Comparison of ENCODE assay signal across 28 cellular contexts in the genomic region with DNA sequence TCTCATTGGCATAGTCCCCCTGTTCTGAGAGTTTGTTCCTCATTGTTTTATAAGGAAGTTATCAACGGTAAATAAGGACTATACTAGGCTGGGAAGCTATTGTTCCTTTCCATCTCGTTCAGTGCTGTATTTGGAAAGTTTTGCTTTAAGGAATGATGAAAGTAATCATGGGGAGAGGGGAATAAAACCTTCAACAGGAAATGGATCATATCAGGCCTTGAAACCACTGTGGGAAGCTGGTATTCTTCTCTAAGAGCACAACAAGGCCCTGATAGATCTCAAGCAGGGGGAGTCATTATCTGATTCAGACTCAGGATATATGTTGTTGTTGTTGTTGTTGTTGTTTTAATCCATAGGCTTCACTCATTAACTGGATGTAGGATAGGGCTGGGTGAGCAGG.
DNase-seq lines count a peak whose midpoint lies in the region; ATAC-seq and TF ChIP-seq lines count a peak whose summit lies in the region.
"Had no signal": no experiment of that assay in that cellular context is flagged by ENCODE, and none has a peak within 500 bp of the region (broad histone marks: within the 10 kb centered on the region; RNA-seq: fewer than 3 reads in every experiment).

No MANE protein-coding gene starts in this region.

- H2AK5ac ChIP-seq in IMR-90 (ENCODE audit: low read depth, low read length) = no peak overlapping the region

- no CpG with 5 or more reads among the region's 2 CpGs for WGBS in IMR-90 (ENCODE audit: extremely low coverage in 2 of 2, insufficient read length in 1 of 2), 2 experiments

- no peaks in the 10 kb centered on the region for H3K79me1 ChIP-seq in IMR-90 (ENCODE audit: low read depth in 1 of 2, low read length in 2 of 2)

- in situ Hi-C loops in IMR-90 (cut with MboI; ENCODE audit: low sequenced_read_pairs) (no loop called here), astrocyte of the spinal cord (cut with HindIII; ENCODE audit: low sequenced_read_pairs) (no loop called here)

- H4K8ac ChIP-seq in IMR-90 (ENCODE audit: low read depth in 2 of 2, low read length in 2 of 2) = no peak overlapping the region

- TF ChIP-seq POLR2A in IMR-90 (IDR thresholded peaks at IDR 0.05; ENCODE audit: low read depth, low read length) (no peak), vagina (IDR thresholded peaks at IDR 0.05) (no peak)

- no peak overlapping the region for H3K4me2 ChIP-seq in IMR-90 (ENCODE audit: low read depth, low read length)

- no peak overlapping the region for H3K4ac ChIP-seq in IMR-90 (ENCODE audit: low read depth, low read length)

- peak; percentile 37 for DNase-seq in IMR-90
- peak; percentile 44 for DNase-seq in astrocyte of the spinal cord (ENCODE audit: low read depth, low spot score)
- no peak for DNase-seq in foreskin keratinocyte
- no peak for DNase-seq in vagina (ENCODE audit: extremely low spot score in 2 of 2)
- DNase-seq in NCI-H2196 treated with DMSO at 0.1 percent for 48 hours (lab: John Stamatoyannopoulos, UW; ENCODE audit: unreplicated experiment) = no peak
- DNase-seq: activated CD4-positive, alpha-beta T cell treated with anti-CD3 and anti-CD28 coated beads for 36 hours; activated CD8-positive, alpha-beta memory T cell treated with anti-CD3 and anti-CD28 coated beads for 24 hours; activated T-cell treated with anti-CD3 and anti-CD28 coated beads, Interleukin-2, amount 50 U/mL, for 1 hour; AML-193; amniotic stem cell; CD8-positive, alpha-beta memory T cell; dorsolateral prefrontal cortex; hippocampal formation; immature natural killer cell; Kasumi-1; left ventricle myocardium inferior; naive thymus-derived CD8-positive, alpha-beta T cell; NCI-H1092; NCI-H187; NCI-H526 treated with DMSO at 0.1 percent for 48 hours; Peyer's patch; SIG-M5; stomach had no signal

- H3K18ac ChIP-seq in IMR-90 (ENCODE audit: low read depth, low read length) = no peak overlapping the region

- 0 out of 3 replicates have a peak overlapping the region, but pooled peaks have one; percentile 51 for H2BK15ac ChIP-seq in IMR-90 (ENCODE audit: low read depth, low read length)

- dilution Hi-C loops in IMR-90 (cut with HindIII; ENCODE audit: low sequenced_read_pairs, unreplicated experiment) = no loop called here

- no peak for TF ChIP-seq RAD21 in IMR-90 (IDR thresholded peaks at IDR 0.05; ENCODE audit: low read length)

- no peaks in the 10 kb centered on the region for H3K27me3 ChIP-seq in IMR-90 (ENCODE audit: control insufficient read depth, insufficient read depth, low read length)
- no peaks in the 10 kb centered on the region for H3K27me3 ChIP-seq in foreskin keratinocyte
- no peaks in the 10 kb centered on the region for H3K27me3 ChIP-seq in vagina
- H3K27me3 ChIP-seq: dorsolateral prefrontal cortex, Peyer's patch, right atrium auricular region, stomach, tibial nerve had no signal

- no peak overlapping the region for H2AFZ ChIP-seq in IMR-90 (replicated peaks; ENCODE audit: low read length, poor library complexity)

- H4K5ac ChIP-seq in IMR-90 (ENCODE audit: low read depth, low read length) = no peak overlapping the region

- no peak overlapping the region for H2BK20ac ChIP-seq in IMR-90 (ENCODE audit: low read depth, low read length)

- peaks cover 6% of the 10 kb centered on the region for H3K9me1 ChIP-seq in IMR-90 (ENCODE audit: insufficient read depth, low read length)

- no peak overlapping the region for H3K23ac ChIP-seq in IMR-90 (ENCODE audit: low read depth, low read length)

- H3K9me3 ChIP-seq in IMR-90 (ENCODE audit: control insufficient read depth, insufficient read depth, low read length) (no peaks in the 10 kb centered on the region), vagina (no peaks in the 10 kb centered on the region)
- H3K9me3 ChIP-seq: left ventricle myocardium inferior, Peyer's patch, right atrium auricular region, stomach, tibial nerve had no signal

- H3K4me1 ChIP-seq in IMR-90 (ENCODE audit: control insufficient read depth, insufficient read depth, low read length) (peaks cover 3% of the 10 kb centered on the region), foreskin keratinocyte (peaks cover 4% of the 10 kb centered on the region), vagina (peaks cover 5% of the 10 kb centered on the region)
- H3K4me1 ChIP-seq: Peyer's patch had no signal

- H4K20me1 ChIP-seq in IMR-90 (ENCODE audit: insufficient read depth, low read length) = no peaks in the 10 kb centered on the region

- no peak overlapping the region for H3K4me3 ChIP-seq in IMR-90 (ENCODE audit: insufficient read depth, low read depth, low read length)
- H3K4me3 ChIP-seq in astrocyte of the spinal cord (ENCODE audit: low read depth, low read length) = no peak overlapping the region
- no peak overlapping the region for H3K4me3 ChIP-seq in vagina
- H3K4me3 ChIP-seq: dorsolateral prefrontal cortex, left ventricle myocardium inferior, Peyer's patch, right atrium auricular region, stomach, tibial nerve had no signal

- POLR2A ChIA-PET in IMR-90 (lab: Charles Lee; ENCODE audit: unreplicated experiment) = no interaction called here

- 0 out of 2 replicates have a peak overlapping the region, but pooled peaks have one; percentile 10 for H3K14ac ChIP-seq in IMR-90 (replicated peaks; ENCODE audit: low read depth, low read length)

- CTCF ChIA-PET in IMR-90 (lab: Yijun Ruan, JAX) = no interaction called here

- intact Hi-C loops in IMR-90 (cut with micrococcal nuclease) (no loop called here), vagina (cut with DNase I) (no loop called here)

- no peak overlapping the region for H2AK9ac ChIP-seq in IMR-90 (replicated peaks; ENCODE audit: low read depth, low read length, poor library complexity)

- no TSS peak for BruUV-seq in IMR-90 (replicated peaks; lab: Mats Ljungman, UMichigan)

- H3K9ac ChIP-seq in IMR-90 (ENCODE audit: low read depth, low read length) = no peak overlapping the region

- H2BK120ac ChIP-seq in IMR-90 (ENCODE audit: low read depth, low read length) = no peak overlapping the region; the same call in 1 of the 2 replicates

- H4K91ac ChIP-seq in IMR-90 (ENCODE audit: insufficient read depth, low read depth, low read length) = no peak overlapping the region

- no peak overlapping the region for H2BK5ac ChIP-seq in IMR-90 (ENCODE audit: low read depth, low read length, poor library complexity, severe bottlenecking)

- H3K27ac ChIP-seq in IMR-90 (ENCODE audit: insufficient read depth, low read length) = no peak overlapping the region
- H3K27ac ChIP-seq in foreskin keratinocyte = peak overlapping the region; percentile 6
- H3K27ac ChIP-seq in vagina = peak overlapping the region; percentile 78
- H3K27ac ChIP-seq: epithelial cell of prostate, Peyer's patch, stomach, tibial nerve had no signal

- ATAC-seq in IMR-90 (ENCODE audit: low read depth) (no peak), foreskin keratinocyte (no peak), HG03097 (IDR thresholded peaks at IDR 0.05; ENCODE audit: low FRiP score, unreplicated experiment) (no peak), HG02884 (IDR thresholded peaks at IDR 0.05; ENCODE audit: unreplicated experiment) (no peak)
- ATAC-seq: activated CD4-positive, alpha-beta T cell treated with anti-CD3 and anti-CD28 coated beads for 36 hours; naive thymus-derived CD8-positive, alpha-beta T cell had no signal

- H3K56ac ChIP-seq in IMR-90 (ENCODE audit: extremely low read depth, insufficient read depth, low read length) = no peak overlapping the region

- H3K36me3 ChIP-seq in IMR-90 (ENCODE audit: control insufficient read depth, insufficient read depth, low read length) (no peaks in the 10 kb centered on the region), vagina (no peaks in the 10 kb centered on the region)
- H3K36me3 ChIP-seq: left ventricle myocardium inferior, Peyer's patch, right atrium auricular region, stomach, tibial nerve had no signal

- no peak for TF ChIP-seq CTCF in IMR-90 (conservative IDR thresholded peaks at IDR 0.05; ENCODE audit: low read depth, low read length)
- TF ChIP-seq CTCF in astrocyte of the spinal cord (IDR thresholded peaks at IDR 0.05; ENCODE audit: low read depth, low read length) = no peak
- TF ChIP-seq CTCF in foreskin keratinocyte (conservative IDR thresholded peaks at IDR 0.05) = no peak
- TF ChIP-seq CTCF in vagina (IDR thresholded peaks at IDR 0.05) = no peak

TF ChIP-seq in IMR-90, 13 proteins besides CTCF, POLR2A, EP300 and RAD21:
- no peak for TF ChIP-seq MAFK (IDR thresholded peaks at IDR 0.05; ENCODE audit: low read depth, low read length)
- TF ChIP-seq MXI1 (IDR thresholded peaks at IDR 0.05; ENCODE audit: borderline replicate concordance, low read depth, low read length) = no peak
- TF ChIP-seq CEBPB (IDR thresholded peaks at IDR 0.05; ENCODE audit: low read depth, low read length) = no peak
- TF ChIP-seq, protein P1, sequence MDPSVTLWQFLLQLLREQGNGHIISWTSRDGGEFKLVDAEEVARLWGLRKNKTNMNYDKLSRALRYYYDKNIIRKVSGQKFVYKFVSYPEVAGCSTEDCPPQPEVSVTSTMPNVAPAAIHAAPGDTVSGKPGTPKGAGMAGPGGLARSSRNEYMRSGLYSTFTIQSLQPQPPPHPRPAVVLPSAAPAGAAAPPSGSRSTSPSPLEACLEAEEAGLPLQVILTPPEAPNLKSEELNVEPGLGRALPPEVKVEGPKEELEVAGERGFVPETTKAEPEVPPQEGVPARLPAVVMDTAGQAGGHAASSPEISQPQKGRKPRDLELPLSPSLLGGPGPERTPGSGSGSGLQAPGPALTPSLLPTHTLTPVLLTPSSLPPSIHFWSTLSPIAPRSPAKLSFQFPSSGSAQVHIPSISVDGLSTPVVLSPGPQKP (IDR thresholded peaks at IDR 0.05; ENCODE audit: borderline replicate concordance, low read depth, low read length) = no peak
- TF ChIP-seq SMC3 (IDR thresholded peaks at IDR 0.05; ENCODE audit: low read depth, low read length) = no peak
- TF ChIP-seq RCOR1 (IDR thresholded peaks at IDR 0.05; ENCODE audit: insufficient replicate concordance, low read length) = no peak
- TF ChIP-seq FOS (IDR thresholded peaks at IDR 0.05; ENCODE audit: low read depth, low read length) = no peak
- no peak for TF ChIP-seq MAZ (IDR thresholded peaks at IDR 0.05; ENCODE audit: borderline replicate concordance, low read depth, low read length)
- no peak for TF ChIP-seq NFE2L2 (IDR thresholded peaks at IDR 0.05; ENCODE audit: low read depth, low read length)
- no peak for TF ChIP-seq CHD1 (IDR thresholded peaks at IDR 0.05; ENCODE audit: low read depth, low read length)
- TF ChIP-seq BHLHE40 (IDR thresholded peaks at IDR 0.05; ENCODE audit: low read depth, low read length) = no peak
- TF ChIP-seq, protein P2, sequence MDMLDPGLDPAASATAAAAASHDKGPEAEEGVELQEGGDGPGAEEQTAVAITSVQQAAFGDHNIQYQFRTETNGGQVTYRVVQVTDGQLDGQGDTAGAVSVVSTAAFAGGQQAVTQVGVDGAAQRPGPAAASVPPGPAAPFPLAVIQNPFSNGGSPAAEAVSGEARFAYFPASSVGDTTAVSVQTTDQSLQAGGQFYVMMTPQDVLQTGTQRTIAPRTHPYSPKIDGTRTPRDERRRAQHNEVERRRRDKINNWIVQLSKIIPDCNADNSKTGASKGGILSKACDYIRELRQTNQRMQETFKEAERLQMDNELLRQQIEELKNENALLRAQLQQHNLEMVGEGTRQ (IDR thresholded peaks at IDR 0.05; ENCODE audit: low read depth, low read length) = no peak

Comparison
In these comparisons a context has a peak if more than half of its experiments do, and no peak if none do; other contexts are left out.
1. DNase-seq: peak in IMR-90 (single experiment) and astrocyte of the spinal cord (single experiment); none in foreskin keratinocyte (0 of 2), vagina (0 of 2) and NCI-H2196 treated with DMSO at 0.1 percent for 48 hours (single experiment).